8 cellular contexts compared by ENCODE assay signal in genomic region chr18:62717059-62717849, GRCh38. TPM values are rescaled to one million over a fixed set of nuclear protein-coding genes. Genes with fewer than 3 reads are reported as not detected.
DNase-seq lines count a peak whose midpoint lies in the region; ATAC-seq, FAIRE-seq and TF ChIP-seq lines count a peak whose summit lies in the region.

No MANE protein-coding gene starts in this region.

- in situ Hi-C loops in HepG2 (cut with HindIII; ENCODE audit: extremely low pct_ligation_motif_present, low pct_unique_long_range_greater_than_20kb), result loop anchor here (5.0 to 10.0 kb wide), 3 partner anchors 85 to 268 kb away; no protein-coding TSS in a partner anchor

- peak overlapping the region; percentile 53 for H3K27ac ChIP-seq in HepG2 (ENCODE audit: extremely low read length, insufficient read depth, low read length)

- peaks cover 59% of the 10 kb centered on the region for H3K4me1 Mint-ChIP-seq in chondrocyte (ENCODE audit: low read depth)

- H3K9me3 ChIP-seq in HepG2 (ENCODE audit: low read length), result no peaks in the 10 kb centered on the region

- TF ChIP-seq EP300 in HepG2 (IDR thresholded peaks at IDR 0.05; ENCODE audit: low read depth in 2 of 2, low read length in 2 of 2) (no peak), HepG2 (CRISPR knock-in tag; IDR thresholded peaks at IDR 0.05; ENCODE audit: borderline replicate concordance) (0 out of 2 replicates have a peak, but pooled peaks have one; percentile 23)

- H3K27me3 Mint-ChIP-seq in chondrocyte (ENCODE audit: low read depth), result no peaks in the 10 kb centered on the region

- H3K9ac ChIP-seq in HepG2 (ENCODE audit: insufficient read depth, low read depth, low read length), result peak overlapping the region; percentile 81

- H3K4me1 ChIP-seq in HepG2 (ENCODE audit: insufficient read depth, low read length), result peaks cover 22% of the 10 kb centered on the region

- TF ChIP-seq RAD21 in HepG2 (CRISPR knock-in tag; IDR thresholded peaks at IDR 0.05), result no peak

- H2AFZ ChIP-seq in HepG2 (ENCODE audit: low read length), result no peak overlapping the region

- H3K27me3 ChIP-seq in HepG2 (ENCODE audit: control insufficient read depth in 1 of 2, insufficient read depth in 2 of 2, low read length in 2 of 2), result no peaks in the 10 kb centered on the region; a peak in 1 of 5 replicates

- H3K4me3 Mint-ChIP-seq in chondrocyte (ENCODE audit: unreplicated experiment), result peak overlapping the region; percentile 77

- peak; percentile 84 for FAIRE-seq in GM12892 (lab: Jason Lieb, UNC)
- FAIRE-seq in HepG2 (lab: Jason Lieb, UNC), result peak; percentile 42

- DNase-seq in GM12892 (ENCODE audit: insufficient read length) (no peak), NCI-H2029 (lab: John Stamatoyannopoulos, UW) (peak; percentile 7), chondrocyte (ENCODE audit: low spot score) (no peak), HepG2 (ENCODE audit: low spot score) (peak; percentile 48)
- DNase-seq in activated CD4-positive, CD25-positive, alpha-beta regulatory T cell (lab: John Stamatoyannopoulos, UW), result peak in 3 of 4 experiments; percentile 16 to 25 (median 18)
- peak in 2 of 3 donors; percentile 14 to 16 for DNase-seq in stimulated activated CD4-positive, alpha-beta T cell treated with anti-CD3 and anti-CD28 coated beads, TNF-alpha, amount 100 ng/mL, for 48 hours (ENCODE audit: low read depth in 3 of 3)

- no peaks in the 10 kb centered on the region for H3K9me3 Mint-ChIP-seq in chondrocyte (ENCODE audit: low read depth)

- no peaks in the 10 kb centered on the region for H3K36me3 ChIP-seq in HepG2 (replicated peaks in 1 of 2; ENCODE audit: control insufficient read depth in 1 of 2, insufficient read depth in 2 of 2, low read length in 2 of 2)

- CTCF ChIA-PET in HepG2 (lab: Yijun Ruan, JAX; ENCODE audit: low intra/inter-chr PET ratio, low total read pairs), result no interaction called here

- H4K20me1 ChIP-seq in HepG2 (ENCODE audit: insufficient read depth, low read length), result peaks cover 15% of the 10 kb centered on the region

- no peak for TF ChIP-seq POLR2A in GM12892 (IDR thresholded peaks at IDR 0.05; ENCODE audit: low read depth, low read length)
- no peak for TF ChIP-seq POLR2A in HepG2 (IDR thresholded peaks at IDR 0.05; ENCODE audit: insufficient read depth in 1 of 2, low read depth in 2 of 2, low read length in 2 of 2)

- H3K27ac Mint-ChIP-seq in chondrocyte (ENCODE audit: unreplicated experiment), result peak overlapping the region; percentile 89

- intact Hi-C loops in HepG2 (cut with micrococcal nuclease; ENCODE audit: unreplicated experiment), result loop anchor here (2.0 to 5.0 kb wide), 3 partner anchors 24 to 220 kb away; no protein-coding TSS in a partner anchor

- peak overlapping the region; percentile 72 to 86 (median 78) for H3K4me3 ChIP-seq in HepG2 (replicated peaks in 1 of 3; ENCODE audit: insufficient read depth in 1 of 3, low read depth in 2 of 3, low read length in 3 of 3)

- 0% methylated on average over 5 of the region's 24 CpGs for WGBS in HepG2 (ENCODE audit: low lambda C conversion rate)

- ATAC-seq in HepG2, result peak; percentile 5
- ATAC-seq in GM19467 (IDR thresholded peaks at IDR 0.05; ENCODE audit: unreplicated experiment), result no peak
- no peak for ATAC-seq in GM21447 (IDR thresholded peaks at IDR 0.05; ENCODE audit: unreplicated experiment)

- POLR2A ChIA-PET in HepG2 (lab: Yijun Ruan, JAX), result interaction anchor here (1.4 to 4.1 kb wide), 2 partner anchors 24 to 79 kb away, joined by 4 to 34 read pairs; no protein-coding TSS in a partner anchor

- BruUV-seq in HepG2 (replicated peaks; lab: Mats Ljungman, UMichigan), result no TSS peak

- peaks cover 63% of the 10 kb centered on the region for H3K79me2 ChIP-seq in HepG2 (ENCODE audit: insufficient read depth, low read length)

- peak overlapping the region; percentile 68 for H3K4me2 ChIP-seq in HepG2 (ENCODE audit: low read depth, low read length)

- H3K36me3 Mint-ChIP-seq in chondrocyte (ENCODE audit: low read depth), result no peaks in the 10 kb centered on the region

- no peak for TF ChIP-seq CTCF in chondrocyte (IDR thresholded peaks at IDR 0.05)
- TF ChIP-seq CTCF in HepG2 (CRISPR knock-in tag; IDR thresholded peaks at IDR 0.05), result no peak

TF ChIP-seq in HepG2, 621 proteins besides CTCF, POLR2A, EP300 and RAD21 (continues in another document):
- TF ChIP-seq ZNF609 (CRISPR knock-in tag; IDR thresholded peaks at IDR 0.05; ENCODE audit: borderline replicate concordance) (0 out of 2 replicates have a peak, but pooled peaks have one; percentile 15), ZNF430 (CRISPR knock-in tag; IDR thresholded peaks at IDR 0.05) (0 out of 2 replicates have a peak, but pooled peaks have one; percentile 35), TFDP2 (CRISPR knock-in tag; IDR thresholded peaks at IDR 0.05) (0 out of 2 replicates have a peak, but pooled peaks have one; percentile 23)

RNA-seq across cellular contexts. Expression of gene PHLPP1, which starts 1.9 kb away (rescaled TPM):
- polyA plus RNA-seq in GM12892 (2012; ENCODE audit: missing spikeins), result 3.1 TPM
- total RNA-seq in chondrocyte (9.3 to 13.2 TPM (median 10.4 TPM) in 3 replicates), HepG2 (2016; rRNA removed; fragmentation: Illumina TruSeq; extraction: Trizol) (18.5 and 19.8 TPM in 2 replicates)
- total RNA-seq in HepG2 (2016; cell fraction: cytosol; rRNA removed; fragmentation: Illumina TruSeq; extraction: Trizol; ENCODE audit: low read depth), result 8.5 and 10.8 TPM in 2 replicates
- total RNA-seq in HepG2 (2016; cell fraction: insoluble cytoplasmic fraction; rRNA removed; fragmentation: Illumina TruSeq; extraction: Trizol), result 16.7 and 17.3 TPM in 2 replicates
- 8.5 and 10.8 TPM in 2 replicates for total RNA-seq in HepG2 (2016; cell fraction: membrane; rRNA removed; fragmentation: Illumina TruSeq; extraction: Trizol)
- total RNA-seq in HepG2 (2016; cell fraction: nucleus; rRNA removed; fragmentation: Illumina TruSeq; extraction: Trizol), result 29.4 and 39.2 TPM in 2 replicates
- 9.2 and 9.8 TPM in 2 replicates for polyA plus RNA-seq in HepG2 (2011; rRNA removed)
- polyA plus RNA-seq in HepG2 (2011; cell fraction: cytosol; rRNA removed), result 7.0 and 7.7 TPM in 2 replicates
- polyA plus RNA-seq in HepG2 (2011; cell fraction: nucleus; rRNA removed), result 11.5 and 13.7 TPM in 2 replicates
- polyA plus RNA-seq in HepG2 (2012), result 9.2 and 15.8 TPM in 2 replicates
- 0.60 and 0.61 TPM in 2 replicates for polyA plus RNA-seq in HepG2 (2016; cell fraction: cytosol; fragmentation: Illumina TruSeq; extraction: Trizol; ENCODE audit: low read depth)
- polyA plus RNA-seq in HepG2 (2016; cell fraction: insoluble cytoplasmic fraction; fragmentation: Illumina TruSeq; extraction: Trizol; ENCODE audit: low read depth), result 13.0 and 17.3 TPM in 2 replicates
- polyA plus RNA-seq in HepG2 (2016; cell fraction: membrane; fragmentation: Illumina TruSeq; extraction: Trizol; ENCODE audit: low read depth), result 2.3 and 2.5 TPM in 2 replicates
- 17.6 and 19.5 TPM in 2 replicates for polyA plus RNA-seq in HepG2 (2016; cell fraction: nucleus; fragmentation: Illumina TruSeq; extraction: Trizol; ENCODE audit: insufficient read depth, low read depth)
- 17.9 and 28.2 TPM in 2 replicates for polyA minus RNA-seq in HepG2 (2011; rRNA and poly(A)+ RNA removed; ENCODE audit: low replicate concordance)
- polyA minus RNA-seq in HepG2 (2011; cell fraction: cytosol; rRNA and poly(A)+ RNA removed), result 24.3 and 29.5 TPM in 2 replicates
- 61.7 and 84.3 TPM in 2 replicates for polyA minus RNA-seq in HepG2 (2011; cell fraction: nucleus; rRNA and poly(A)+ RNA removed)

Comparison
In these comparisons a context has a peak if more than half of its experiments do, and no peak if none do; other contexts are left out.
1. DNase-seq: peak in NCI-H2029 (single experiment), activated CD4-positive, CD25-positive, alpha-beta regulatory T cell (3 of 4), HepG2 (single experiment) and stimulated activated CD4-positive, alpha-beta T cell treated with anti-CD3 and anti-CD28 coated beads, TNF-alpha, amount 100 ng/mL, for 48 hours (2 of 3); none in GM12892 (single experiment) and chondrocyte (single experiment).